In the genomic region with DNA sequence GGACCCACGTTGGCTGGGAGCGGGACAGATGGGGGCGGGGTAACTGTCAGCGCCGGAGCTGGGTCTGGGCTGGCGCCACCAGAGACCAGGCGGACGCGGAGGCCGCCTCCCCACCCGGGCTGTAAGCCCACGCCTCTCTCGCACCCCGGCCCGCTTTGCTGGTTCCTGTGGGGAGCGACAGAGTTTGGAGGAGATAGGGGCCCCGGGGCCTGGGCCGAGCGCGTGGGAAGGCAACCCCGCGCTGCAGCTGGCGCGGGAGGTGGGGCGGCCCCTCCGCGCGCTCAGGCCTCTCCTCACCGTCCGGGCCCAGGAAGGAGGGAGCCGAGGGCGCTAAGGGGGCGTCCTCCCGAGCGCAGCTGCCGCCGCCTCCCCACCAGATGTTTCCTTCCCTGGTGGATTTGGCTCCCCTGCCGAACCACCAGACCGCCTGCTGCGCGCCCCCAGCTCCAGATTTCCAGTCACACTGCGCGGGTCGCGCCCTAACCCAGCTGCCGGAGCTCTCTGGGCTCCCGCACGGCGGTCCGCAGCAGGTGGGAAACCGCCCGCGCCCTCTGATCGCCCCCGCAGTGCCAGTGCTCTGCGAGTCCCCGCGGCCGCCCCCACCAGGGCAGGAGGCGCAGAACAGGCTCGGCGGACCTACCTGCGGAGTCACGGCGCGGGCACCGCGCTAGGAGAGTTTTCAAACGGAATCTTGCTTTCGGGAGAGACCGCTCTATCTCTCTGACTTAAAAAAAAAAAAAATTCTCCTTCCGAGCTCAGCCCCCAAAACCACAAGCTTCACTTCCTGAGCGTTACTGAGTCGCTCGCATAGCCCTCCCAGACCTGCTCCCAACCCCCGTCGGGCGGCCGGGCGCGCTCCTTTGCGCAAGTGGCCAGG, we compare ENCODE assay signal across 7 cellular contexts. TPM values are rescaled to one million over a fixed set of nuclear protein-coding genes. Genes with fewer than 3 reads are reported as not detected.
A peak's percentile ranks its signal among the peaks of the same experiment; 100 is the strongest.
DNase-seq lines count a peak whose midpoint lies in the region; ATAC-seq and TF ChIP-seq lines count a peak whose summit lies in the region.

No MANE protein-coding gene starts in this region.

- H3K4me1 Mint-ChIP-seq in mesothelial cell of epicardium, result peaks cover 42% of the 10 kb centered on the region

- H3K4me3 ChIP-seq in choroid plexus epithelial cell (ENCODE audit: low read depth, low read length), result peak overlapping the region; percentile 61

- peaks cover 91% of the 10 kb centered on the region for H3K27me3 Mint-ChIP-seq in mesothelial cell of epicardium (ENCODE audit: low read depth)

- peak; percentile 55 for TF ChIP-seq POLR2A in GM18505 (IDR thresholded peaks at IDR 0.05; ENCODE audit: borderline replicate concordance, extremely low read depth, insufficient read depth, insufficient read length)

- ATAC-seq in GM18505 (IDR thresholded peaks at IDR 0.05; ENCODE audit: unreplicated experiment) (peak; percentile 59), HG02759 (IDR thresholded peaks at IDR 0.05; ENCODE audit: unreplicated experiment) (peak; percentile 52)

- H3K4me3 Mint-ChIP-seq in mesothelial cell of epicardium, result peak overlapping the region; percentile 70

- TF ChIP-seq CTCF in choroid plexus epithelial cell (conservative IDR thresholded peaks at IDR 0.05; ENCODE audit: low read depth, low read length) (peak; percentile 45), mesothelial cell of epicardium (IDR thresholded peaks at IDR 0.05; ENCODE audit: unreplicated experiment) (peak; percentile 12)

- no peaks in the 10 kb centered on the region for H3K9me3 Mint-ChIP-seq in mesothelial cell of epicardium

- peak; percentile 71 for DNase-seq in NCI-H146 treated with DMSO at 0.1 percent for 48 hours (lab: John Stamatoyannopoulos, UW; ENCODE audit: unreplicated experiment)
- DNase-seq in activated CD4-positive, CD25-positive, alpha-beta regulatory T cell (lab: John Stamatoyannopoulos, UW), result peak; percentile 57 to 76 (median 68)
- peak; percentile 85 for DNase-seq in choroid plexus epithelial cell (ENCODE audit: low read depth)
- DNase-seq in mesothelial cell of epicardium (ENCODE audit: low spot score in 2 of 2, unreplicated experiment in 2 of 2), result peak; percentile 29 to 66
- peak; percentile 59 to 61 for DNase-seq in stimulated activated CD8-positive, alpha-beta memory T cell treated with anti-CD3 and anti-CD28 coated beads, Interleukin-7, amount 100 ng/mL, for 1 hour (ENCODE audit: low read depth in 2 of 2)

- no peak overlapping the region for H3K27ac Mint-ChIP-seq in mesothelial cell of epicardium

- no peaks in the 10 kb centered on the region for H3K36me3 Mint-ChIP-seq in mesothelial cell of epicardium

RNA-seq across cellular contexts. Expression of gene GFI1, which starts 1.1 kb away (rescaled TPM):
- 0.34 to 0.58 TPM (median 0.41 TPM) in 3 replicates for total RNA-seq in mesothelial cell of epicardium

Comparison
In these comparisons a context has a peak if more than half of its experiments do, and no peak if none do; other contexts are left out.
1. Peak in every context shown above with its lines: DNase-seq, ATAC-seq and H3K4me3 ChIP-seq.